ENCODE assay signal across 10 cellular contexts in the genomic region with DNA sequence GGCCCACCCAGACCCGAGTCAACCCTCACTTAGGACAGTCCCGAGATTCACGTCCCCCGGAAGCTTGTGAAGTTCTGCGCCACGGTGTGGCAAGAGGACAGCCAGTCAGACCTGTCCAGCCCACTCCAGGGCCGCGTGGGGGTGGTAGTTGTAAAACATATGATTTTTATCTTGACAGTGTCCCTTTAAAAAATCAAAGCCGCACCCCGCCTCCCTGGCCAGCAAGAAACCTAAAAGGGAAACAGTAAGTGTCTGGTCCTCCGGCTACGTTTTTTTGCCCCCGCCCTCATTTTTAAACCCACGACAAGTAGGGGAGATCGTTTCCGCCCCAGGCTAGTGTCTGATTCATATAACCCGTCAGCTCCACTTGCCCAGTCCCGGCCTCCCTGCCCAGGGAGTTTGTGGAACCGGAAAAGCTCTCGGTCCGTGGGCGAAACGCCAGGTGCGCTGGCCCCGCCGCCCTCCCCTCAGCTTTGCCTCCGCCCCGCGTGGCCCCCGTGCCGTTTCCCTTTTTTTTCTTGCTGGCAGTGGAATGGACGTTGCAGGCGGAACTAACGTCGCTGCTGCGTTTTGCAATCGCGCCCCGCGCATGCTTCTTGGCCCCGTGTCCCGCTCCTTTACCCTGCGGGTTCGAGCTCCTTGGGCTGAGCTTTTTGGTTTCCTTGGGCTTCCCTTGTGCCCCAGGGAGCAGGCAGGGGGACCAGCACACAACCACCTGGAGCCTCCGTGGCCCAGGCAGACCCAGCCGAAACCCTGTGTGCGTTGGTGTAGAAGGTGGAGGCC. TPM values are rescaled to one million over a fixed set of nuclear protein-coding genes. Genes with fewer than 3 reads are reported as not detected.
A peak's percentile ranks its signal among the peaks of the same experiment; 100 is the strongest.
DNase-seq lines count a peak whose midpoint lies in the region; ATAC-seq, FAIRE-seq and TF ChIP-seq lines count a peak whose summit lies in the region.
"Had no signal": no experiment of that assay in that cellular context is flagged by ENCODE, and none has a peak within 500 bp of the region (broad histone marks: within the 10 kb centered on the region; RNA-seq: fewer than 3 reads in every experiment).

No MANE protein-coding gene starts in this region.

- peaks cover 18% of the 10 kb centered on the region for H3K4me1 Mint-ChIP-seq in activated T-helper 17 cell treated with anti-CD3 and anti-CD28 coated beads, Interleukin-2, amount 50 U/mL, for 72 hours

- no peak for TF ChIP-seq RAD21 in liver (IDR thresholded peaks at IDR 0.05)
- no peak for TF ChIP-seq RAD21 in HepG2 (CRISPR knock-in tag; IDR thresholded peaks at IDR 0.05)

- intact Hi-C loops in HepG2 (cut with micrococcal nuclease; ENCODE audit: unreplicated experiment) (no loop called here), dorsolateral prefrontal cortex (cut with DNase I) (loop anchor here (2.0 to 10.0 kb wide), 2 partner anchors 63 to 165 kb away; no protein-coding TSS in a partner anchor)

- H4K20me1 ChIP-seq in HepG2 (ENCODE audit: insufficient read depth, low read length) = no peaks in the 10 kb centered on the region

- H3K27me3 ChIP-seq in liver (ENCODE audit: control insufficient read depth in 4 of 4, insufficient read depth in 4 of 4, low read length in 3 of 4) = no peaks in the 10 kb centered on the region
- H3K27me3 ChIP-seq in HepG2 (ENCODE audit: control insufficient read depth in 1 of 2, insufficient read depth in 2 of 2, low read length in 2 of 2) = no peaks in the 10 kb centered on the region
- no peaks in the 10 kb centered on the region for H3K27me3 ChIP-seq in dorsolateral prefrontal cortex
- no peaks in the 10 kb centered on the region for H3K27me3 ChIP-seq in muscle layer of colon (ENCODE audit: control insufficient read depth in 1 of 2, insufficient read depth in 2 of 2, low read length in 2 of 2)

- H3K27ac Mint-ChIP-seq in activated T-helper 17 cell treated with anti-CD3 and anti-CD28 coated beads, Interleukin-2, amount 50 U/mL, for 72 hours = no peak overlapping the region

- TF ChIP-seq POLR2A in HepG2 (IDR thresholded peaks at IDR 0.05; ENCODE audit: insufficient read depth in 1 of 2, low read depth in 2 of 2, low read length in 2 of 2) = no peak

- TF ChIP-seq EP300 in HepG2 (IDR thresholded peaks at IDR 0.05; ENCODE audit: low read depth in 2 of 2, low read length in 2 of 2) (no peak), HepG2 (CRISPR knock-in tag; IDR thresholded peaks at IDR 0.05; ENCODE audit: borderline replicate concordance) (no peak)

- no TSS peak for BruUV-seq in HepG2 (replicated peaks; lab: Mats Ljungman, UMichigan)

- 27% methylated on average over 47 of the region's 47 CpGs for WGBS in liver
- 98% methylated on average over 46 of the region's 47 CpGs for WGBS in HepG2 (ENCODE audit: low lambda C conversion rate)

- no peak for ATAC-seq in HepG2
- ATAC-seq in GM18868 (IDR thresholded peaks at IDR 0.05; ENCODE audit: unreplicated experiment) = no peak
- ATAC-seq in HG03045 (IDR thresholded peaks at IDR 0.05; ENCODE audit: unreplicated experiment) = no peak
- ATAC-seq in activated T-helper 17 cell treated with anti-CD3 and anti-CD28 coated beads, Interleukin-2, amount 50 U/mL, for 72 hours (replicated peaks) = no peak

- H3K9me3 Mint-ChIP-seq in activated T-helper 17 cell treated with anti-CD3 and anti-CD28 coated beads, Interleukin-2, amount 50 U/mL, for 72 hours = no peaks in the 10 kb centered on the region

- peaks cover 42% of the 10 kb centered on the region for H3K36me3 Mint-ChIP-seq in activated T-helper 17 cell treated with anti-CD3 and anti-CD28 coated beads, Interleukin-2, amount 50 U/mL, for 72 hours (ENCODE audit: low read depth)

- H2AFZ ChIP-seq in HepG2 (ENCODE audit: low read length) = no peak overlapping the region

- in situ Hi-C loops in HepG2 (cut with HindIII; ENCODE audit: extremely low pct_ligation_motif_present, low pct_unique_long_range_greater_than_20kb) = no loop called here

- H3K27ac ChIP-seq in liver (ENCODE audit: low read depth in 1 of 2, low read length in 2 of 2) = peak overlapping the region; percentile 91 to 98
- H3K27ac ChIP-seq in HepG2 (ENCODE audit: extremely low read length, insufficient read depth, low read length) = no peak overlapping the region
- H3K27ac ChIP-seq in dorsolateral prefrontal cortex = peak overlapping the region in 56 of 59 donors; percentile 19 to 88 (median 69)
- peak overlapping the region; percentile 63 for H3K27ac ChIP-seq in muscle layer of colon (ENCODE audit: low read depth, low read length)

- H3K4me1 ChIP-seq in liver (ENCODE audit: control insufficient read depth in 4 of 4, insufficient read depth in 4 of 4, low read length in 3 of 4) (peaks cover 21 to 95% (median 77%) of the 10 kb centered on the region in 4 donors), HepG2 (ENCODE audit: insufficient read depth, low read length) (peaks cover 37% of the 10 kb centered on the region), muscle layer of colon (ENCODE audit: insufficient read depth, low read length) (peaks cover 14% of the 10 kb centered on the region)
- H3K4me1 ChIP-seq: HAP-1 had no signal

- no peak for DNase-seq in HepG2 (ENCODE audit: low spot score)
- DNase-seq in dorsolateral prefrontal cortex = peak in 8 of 10 donors; percentile 37 to 74 (median 65)
- DNase-seq in stimulated activated CD4-positive, alpha-beta T cell treated with anti-CD3 and anti-CD28 coated beads, Interleukin-1b, Interleukin-23, amount 100 ng/mL, for 48 hours = no peak

- H3K9me3 ChIP-seq in liver (ENCODE audit: control insufficient read depth in 4 of 4, low read length in 3 of 4) = no peaks in the 10 kb centered on the region
- H3K9me3 ChIP-seq in HepG2 (ENCODE audit: low read length) = no peaks in the 10 kb centered on the region
- no peaks in the 10 kb centered on the region for H3K9me3 ChIP-seq in muscle layer of colon (ENCODE audit: low read length)
- H3K9me3 ChIP-seq: HAP-1 had no signal

- H3K27me3 Mint-ChIP-seq in activated T-helper 17 cell treated with anti-CD3 and anti-CD28 coated beads, Interleukin-2, amount 50 U/mL, for 72 hours = no peaks in the 10 kb centered on the region

- H3K4me3 Mint-ChIP-seq in activated T-helper 17 cell treated with anti-CD3 and anti-CD28 coated beads, Interleukin-2, amount 50 U/mL, for 72 hours = no peak overlapping the region

- no peak for FAIRE-seq in HepG2 (lab: Jason Lieb, UNC)
- FAIRE-seq: colon had no signal

- H3K4me3 ChIP-seq in liver (ENCODE audit: low read depth in 1 of 3, low read length in 3 of 3) = peak overlapping the region; percentile 24 to 35 (median 28)
- H3K4me3 ChIP-seq in HepG2 (replicated peaks in 1 of 3; ENCODE audit: insufficient read depth in 1 of 3, low read depth in 2 of 3, low read length in 3 of 3) = no peak overlapping the region
- H3K4me3 ChIP-seq in dorsolateral prefrontal cortex = peak overlapping the region in 51 of 59 donors; percentile 12 to 56 (median 41)
- H3K4me3 ChIP-seq in muscle layer of colon (ENCODE audit: low read depth in 1 of 2, low read length in 2 of 2) = peak overlapping the region; percentile 18 to 27
- H3K4me3 ChIP-seq: HAP-1 had no signal

- H3K9ac ChIP-seq in liver (ENCODE audit: low read depth in 1 of 2, low read length in 2 of 2) = peak overlapping the region; percentile 1 to 59
- no peak overlapping the region for H3K9ac ChIP-seq in HepG2 (ENCODE audit: insufficient read depth, low read depth, low read length)
- H3K9ac ChIP-seq in muscle layer of colon (ENCODE audit: low read length) = no peak overlapping the region

- POLR2A ChIA-PET in HepG2 (lab: Yijun Ruan, JAX) = no interaction called here

- TF ChIP-seq CTCF in liver (IDR thresholded peaks at IDR 0.05; ENCODE audit: low read depth, low read length, missing input control) (no peak), HepG2 (CRISPR knock-in tag; IDR thresholded peaks at IDR 0.05) (no peak), dorsolateral prefrontal cortex (IDR thresholded peaks at IDR 0.05 in 54 of 56, conservative IDR thresholded peaks at IDR 0.05 in 2 of 56; ENCODE audit: low read depth in 1 of 56, partially characterized antibody in 56 of 56) (no peak)

- H3K36me3 ChIP-seq in liver (ENCODE audit: control insufficient read depth in 4 of 4, insufficient read depth in 3 of 4, low read depth in 1 of 4, low read length in 3 of 4) (peaks cover 0 to 8% (median 3%) of the 10 kb centered on the region in 4 donors), HepG2 (replicated peaks in 1 of 2; ENCODE audit: control insufficient read depth in 1 of 2, insufficient read depth in 2 of 2, low read length in 2 of 2) (peaks cover 24 to 64% of the 10 kb centered on the region in 2 experiments; a peak in 4 of 5 replicates), muscle layer of colon (ENCODE audit: insufficient read depth, low read length) (peaks cover 23% of the 10 kb centered on the region)

- no peak overlapping the region for H3K4me2 ChIP-seq in HepG2 (ENCODE audit: low read depth, low read length)

- CTCF ChIA-PET in HepG2 (lab: Yijun Ruan, JAX; ENCODE audit: low intra/inter-chr PET ratio, low total read pairs) = no interaction called here

- peaks cover 3% of the 10 kb centered on the region for H3K79me2 ChIP-seq in HepG2 (ENCODE audit: insufficient read depth, low read length)

RNA-seq across cellular contexts. Expression of gene NUDT16L1, which starts 13.3 kb away (rescaled TPM):
- total RNA-seq in liver (10 to 100 TPM; 22.4 to 40.3 TPM), HepG2 (2016; rRNA removed; fragmentation: Illumina TruSeq; extraction: Trizol) (40.5 and 41.0 TPM in 2 replicates), dorsolateral prefrontal cortex (10 to 100 TPM; 29.9 to 65.8 (median 39.8) TPM)
- polyA plus RNA-seq in liver (10 to 100 TPM; 32.3 to 43.4 TPM), HepG2 (2011; rRNA removed) (28.0 and 28.9 TPM in 2 replicates)
- total RNA-seq in HepG2 (2016; cell fraction: cytosol; rRNA removed; fragmentation: Illumina TruSeq; extraction: Trizol; ENCODE audit: low read depth) = 10.3 and 11.1 TPM in 2 replicates
- 42.6 and 42.7 TPM in 2 replicates for total RNA-seq in HepG2 (2016; cell fraction: insoluble cytoplasmic fraction; rRNA removed; fragmentation: Illumina TruSeq; extraction: Trizol)
- 18.6 and 20.4 TPM in 2 replicates for total RNA-seq in HepG2 (2016; cell fraction: membrane; rRNA removed; fragmentation: Illumina TruSeq; extraction: Trizol)
- 16.9 and 17.3 TPM in 2 replicates for total RNA-seq in HepG2 (2016; cell fraction: nucleus; rRNA removed; fragmentation: Illumina TruSeq; extraction: Trizol)
- polyA plus RNA-seq in HepG2 (2011; cell fraction: cytosol; rRNA removed) = 27.9 and 47.5 TPM in 2 replicates
- polyA plus RNA-seq in HepG2 (2011; cell fraction: nucleus; rRNA removed) = 33.3 and 34.9 TPM in 2 replicates
- 17.6 and 17.9 TPM in 2 replicates for polyA plus RNA-seq in HepG2 (2012)
- 13.1 and 13.9 TPM in 2 replicates for polyA plus RNA-seq in HepG2 (2016; cell fraction: cytosol; fragmentation: Illumina TruSeq; extraction: Trizol; ENCODE audit: low read depth)
- polyA plus RNA-seq in HepG2 (2016; cell fraction: insoluble cytoplasmic fraction; fragmentation: Illumina TruSeq; extraction: Trizol; ENCODE audit: low read depth) = 49.7 and 50.3 TPM in 2 replicates
- polyA plus RNA-seq in HepG2 (2016; cell fraction: membrane; fragmentation: Illumina TruSeq; extraction: Trizol; ENCODE audit: low read depth) = 15.2 and 17.7 TPM in 2 replicates
- polyA plus RNA-seq in HepG2 (2016; cell fraction: nucleus; fragmentation: Illumina TruSeq; extraction: Trizol; ENCODE audit: insufficient read depth, low read depth) = 32.3 and 35.4 TPM in 2 replicates
- 14.3 and 41.1 TPM in 2 replicates for polyA minus RNA-seq in HepG2 (2011; rRNA and poly(A)+ RNA removed; ENCODE audit: low replicate concordance)
- 8.9 and 10.9 TPM in 2 replicates for polyA minus RNA-seq in HepG2 (2011; cell fraction: cytosol; rRNA and poly(A)+ RNA removed)
- 10.6 and 11.6 TPM in 2 replicates for polyA minus RNA-seq in HepG2 (2011; cell fraction: nucleus; rRNA and poly(A)+ RNA removed)
- total RNA-seq in activated T-helper 17 cell treated with anti-CD3 and anti-CD28 coated beads, Interleukin-2, amount 50 U/mL, for 72 hours = 10 to 100 TPM; 16.8 to 28.7 TPM

RNA-seq across cellular contexts. Expression of gene ANKS3, which starts 54.0 kb away (rescaled TPM):
- total RNA-seq in liver (10 to 100 TPM in 1 of 2 donors, 1 to 10 TPM in 1; 4.1 to 14.0 TPM), HepG2 (2016; rRNA removed; fragmentation: Illumina TruSeq; extraction: Trizol) (6.6 and 15.9 TPM in 2 replicates), dorsolateral prefrontal cortex (10 to 100 TPM; 28.1 to 66.1 (median 44.0) TPM)
- polyA plus RNA-seq in liver (1 to 10 TPM; 4.0 to 5.3 TPM), HepG2 (2011; rRNA removed) (11.4 and 14.4 TPM in 2 replicates)
- 34.4 and 34.9 TPM in 2 replicates for total RNA-seq in HepG2 (2016; cell fraction: cytosol; rRNA removed; fragmentation: Illumina TruSeq; extraction: Trizol; ENCODE audit: low read depth)
- total RNA-seq in HepG2 (2016; cell fraction: insoluble cytoplasmic fraction; rRNA removed; fragmentation: Illumina TruSeq; extraction: Trizol) = 6.2 and 13.8 TPM in 2 replicates
- 29.2 and 30.9 TPM in 2 replicates for total RNA-seq in HepG2 (2016; cell fraction: membrane; rRNA removed; fragmentation: Illumina TruSeq; extraction: Trizol)
- total RNA-seq in HepG2 (2016; cell fraction: nucleus; rRNA removed; fragmentation: Illumina TruSeq; extraction: Trizol) = 17.3 and 17.4 TPM in 2 replicates
- 5.8 and 7.5 TPM in 2 replicates for polyA plus RNA-seq in HepG2 (2011; cell fraction: cytosol; rRNA removed)
- 58.0 and 68.7 TPM in 2 replicates for polyA plus RNA-seq in HepG2 (2011; cell fraction: nucleus; rRNA removed)
- polyA plus RNA-seq in HepG2 (2012) = 6.3 and 7.6 TPM in 2 replicates
- polyA plus RNA-seq in HepG2 (2016; cell fraction: cytosol; fragmentation: Illumina TruSeq; extraction: Trizol; ENCODE audit: low read depth) = 2.4 and 2.5 TPM in 2 replicates
- 3.9 and 5.0 TPM in 2 replicates for polyA plus RNA-seq in HepG2 (2016; cell fraction: insoluble cytoplasmic fraction; fragmentation: Illumina TruSeq; extraction: Trizol; ENCODE audit: low read depth)
- 3.0 and 4.2 TPM in 2 replicates for polyA plus RNA-seq in HepG2 (2016; cell fraction: membrane; fragmentation: Illumina TruSeq; extraction: Trizol; ENCODE audit: low read depth)
- polyA plus RNA-seq in HepG2 (2016; cell fraction: nucleus; fragmentation: Illumina TruSeq; extraction: Trizol; ENCODE audit: insufficient read depth, low read depth) = 32.9 and 37.2 TPM in 2 replicates
- polyA minus RNA-seq in HepG2 (2011; rRNA and poly(A)+ RNA removed; ENCODE audit: low replicate concordance) = 23.8 and 32.8 TPM in 2 replicates
- polyA minus RNA-seq in HepG2 (2011; cell fraction: cytosol; rRNA and poly(A)+ RNA removed) = 3.9 and 4.8 TPM in 2 replicates
- polyA minus RNA-seq in HepG2 (2011; cell fraction: nucleus; rRNA and poly(A)+ RNA removed) = 25.6 and 28.0 TPM in 2 replicates
- total RNA-seq in activated T-helper 17 cell treated with anti-CD3 and anti-CD28 coated beads, Interleukin-2, amount 50 U/mL, for 72 hours = 10 to 100 TPM; 14.0 to 15.7 TPM

RNA-seq across cellular contexts. Expression of gene DNAAF8, which starts 54.3 kb away (rescaled TPM):
- under 1 TPM; 0.42 to 0.70 TPM for total RNA-seq in liver
- polyA plus RNA-seq in liver = under 1 TPM; 0.33 to 0.75 TPM
- total RNA-seq in HepG2 (2016; rRNA removed; fragmentation: Illumina TruSeq; extraction: Trizol) = 0.38 and 0.44 TPM in 2 replicates
- 0.44 and 0.81 TPM in 2 replicates for total RNA-seq in HepG2 (2016; cell fraction: cytosol; rRNA removed; fragmentation: Illumina TruSeq; extraction: Trizol; ENCODE audit: low read depth)
- 0.15 TPM in 1 of 2 replicates, not detected in the other for total RNA-seq in HepG2 (2016; cell fraction: insoluble cytoplasmic fraction; rRNA removed; fragmentation: Illumina TruSeq; extraction: Trizol)
- total RNA-seq in HepG2 (2016; cell fraction: membrane; rRNA removed; fragmentation: Illumina TruSeq; extraction: Trizol) = 0.14 and 0.65 TPM in 2 replicates
- 0.31 TPM in 1 of 2 replicates, not detected in the other for total RNA-seq in HepG2 (2016; cell fraction: nucleus; rRNA removed; fragmentation: Illumina TruSeq; extraction: Trizol)
- 0.27 TPM in 1 of 2 replicates, not detected in the other for polyA plus RNA-seq in HepG2 (2011; rRNA removed)
- polyA plus RNA-seq in HepG2 (2011; cell fraction: cytosol; rRNA removed) = 0.03 and 0.16 TPM in 2 replicates
- polyA plus RNA-seq in HepG2 (2011; cell fraction: nucleus; rRNA removed) = not detected in 2 replicates
- polyA plus RNA-seq in HepG2 (2012) = 0.12 and 0.21 TPM in 2 replicates
- 0.15 and 0.24 TPM in 2 replicates for polyA plus RNA-seq in HepG2 (2016; cell fraction: cytosol; fragmentation: Illumina TruSeq; extraction: Trizol; ENCODE audit: low read depth)
- polyA plus RNA-seq in HepG2 (2016; cell fraction: insoluble cytoplasmic fraction; fragmentation: Illumina TruSeq; extraction: Trizol; ENCODE audit: low read depth) = 0.34 and 0.57 TPM in 2 replicates
- polyA plus RNA-seq in HepG2 (2016; cell fraction: membrane; fragmentation: Illumina TruSeq; extraction: Trizol; ENCODE audit: low read depth) = 0.17 and 0.40 TPM in 2 replicates
- not detected in 2 replicates for polyA plus RNA-seq in HepG2 (2016; cell fraction: nucleus; fragmentation: Illumina TruSeq; extraction: Trizol; ENCODE audit: insufficient read depth, low read depth)
- polyA minus RNA-seq in HepG2 (2011; rRNA and poly(A)+ RNA removed; ENCODE audit: low replicate concordance) = 0.70 TPM in 1 of 2 replicates, not detected in the other
- polyA minus RNA-seq in HepG2 (2011; cell fraction: cytosol; rRNA and poly(A)+ RNA removed) = not detected in 2 replicates
- 0.50 TPM in 1 of 2 replicates, not detected in the other for polyA minus RNA-seq in HepG2 (2011; cell fraction: nucleus; rRNA and poly(A)+ RNA removed)
- 1 to 10 TPM in 92 of 120 experiments, under 1 TPM in 28; 0.23 to 4.7 (median 1.5) TPM for total RNA-seq in dorsolateral prefrontal cortex
- total RNA-seq in activated T-helper 17 cell treated with anti-CD3 and anti-CD28 coated beads, Interleukin-2, amount 50 U/mL, for 72 hours = not detected

RNA-seq across cellular contexts. Expression of gene MGRN1, which starts 55.4 kb away (rescaled TPM):
- total RNA-seq in liver (10 to 100 TPM; 15.9 to 35.7 TPM), HepG2 (2016; rRNA removed; fragmentation: Illumina TruSeq; extraction: Trizol) (11.9 and 14.8 TPM in 2 replicates), dorsolateral prefrontal cortex (100 to 1,000 TPM in 117 of 120 experiments, 10 to 100 TPM in 3; 92.0 to 167 (median 124) TPM)
- polyA plus RNA-seq in liver (10 to 100 TPM; 21.9 to 29.9 TPM), HepG2 (2011; rRNA removed) (11.6 and 12.6 TPM in 2 replicates)
- total RNA-seq in HepG2 (2016; cell fraction: cytosol; rRNA removed; fragmentation: Illumina TruSeq; extraction: Trizol; ENCODE audit: low read depth) = 6.7 and 12.0 TPM in 2 replicates
- 13.0 and 13.6 TPM in 2 replicates for total RNA-seq in HepG2 (2016; cell fraction: insoluble cytoplasmic fraction; rRNA removed; fragmentation: Illumina TruSeq; extraction: Trizol)
- 14.0 and 16.7 TPM in 2 replicates for total RNA-seq in HepG2 (2016; cell fraction: membrane; rRNA removed; fragmentation: Illumina TruSeq; extraction: Trizol)
- total RNA-seq in HepG2 (2016; cell fraction: nucleus; rRNA removed; fragmentation: Illumina TruSeq; extraction: Trizol) = 17.0 and 22.2 TPM in 2 replicates
- 4.9 and 6.2 TPM in 2 replicates for polyA plus RNA-seq in HepG2 (2011; cell fraction: cytosol; rRNA removed)
- polyA plus RNA-seq in HepG2 (2011; cell fraction: nucleus; rRNA removed) = 87.1 and 98.5 TPM in 2 replicates
- polyA plus RNA-seq in HepG2 (2012) = 31.8 and 31.9 TPM in 2 replicates
- polyA plus RNA-seq in HepG2 (2016; cell fraction: cytosol; fragmentation: Illumina TruSeq; extraction: Trizol; ENCODE audit: low read depth) = 3.9 and 4.3 TPM in 2 replicates
- 22.5 and 31.3 TPM in 2 replicates for polyA plus RNA-seq in HepG2 (2016; cell fraction: insoluble cytoplasmic fraction; fragmentation: Illumina TruSeq; extraction: Trizol; ENCODE audit: low read depth)
- 11.4 and 11.5 TPM in 2 replicates for polyA plus RNA-seq in HepG2 (2016; cell fraction: membrane; fragmentation: Illumina TruSeq; extraction: Trizol; ENCODE audit: low read depth)
- 54.4 and 55.4 TPM in 2 replicates for polyA plus RNA-seq in HepG2 (2016; cell fraction: nucleus; fragmentation: Illumina TruSeq; extraction: Trizol; ENCODE audit: insufficient read depth, low read depth)
- 12.5 and 23.7 TPM in 2 replicates for polyA minus RNA-seq in HepG2 (2011; rRNA and poly(A)+ RNA removed; ENCODE audit: low replicate concordance)
- polyA minus RNA-seq in HepG2 (2011; cell fraction: cytosol; rRNA and poly(A)+ RNA removed) = 16.2 and 19.1 TPM in 2 replicates
- polyA minus RNA-seq in HepG2 (2011; cell fraction: nucleus; rRNA and poly(A)+ RNA removed) = 26.4 and 28.5 TPM in 2 replicates
- 10 to 100 TPM; 63.5 to 66.3 TPM for total RNA-seq in activated T-helper 17 cell treated with anti-CD3 and anti-CD28 coated beads, Interleukin-2, amount 50 U/mL, for 72 hours

Comparison
In these comparisons a context has a peak if more than half of its experiments do, and no peak if none do; other contexts are left out.
1. H3K4me3 ChIP-seq: peak in liver (3 of 3), dorsolateral prefrontal cortex (51 of 59) and muscle layer of colon (2 of 2); none in HepG2 (0 of 3).
2. H3K9ac ChIP-seq: peak in liver (2 of 2); none in HepG2 (single experiment) and muscle layer of colon (single experiment).
3. DNase-seq: peak in dorsolateral prefrontal cortex (8 of 10); none in HepG2 (single experiment) and stimulated activated CD4-positive, alpha-beta T cell treated with anti-CD3 and anti-CD28 coated beads, Interleukin-1b, Interleukin-23, amount 100 ng/mL, for 48 hours (single experiment).